In the genomic region with DNA sequence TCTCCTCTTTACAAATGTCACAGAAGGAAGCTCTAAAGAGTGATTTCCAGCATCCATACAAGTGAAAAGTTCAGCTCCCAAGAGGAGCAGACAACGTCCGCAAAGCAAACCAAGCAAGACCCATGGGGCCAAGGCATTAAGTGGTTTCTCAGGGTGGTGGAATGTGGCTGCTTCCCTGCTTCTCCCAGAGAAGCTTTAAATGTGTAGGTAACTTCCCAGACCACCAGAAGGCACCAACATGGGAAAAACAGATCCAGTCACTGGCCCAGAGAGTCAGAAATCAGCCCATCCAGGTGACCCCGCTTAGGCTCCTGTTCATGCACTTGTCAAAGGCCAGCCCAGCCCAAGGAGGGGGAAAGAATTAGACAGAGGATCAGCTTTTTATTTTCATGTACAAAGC, we compare ENCODE assay signal across 18 cellular contexts. TPM values are rescaled to one million over a fixed set of nuclear protein-coding genes. Genes with fewer than 3 reads are reported as not detected.
A peak's percentile ranks its signal among the peaks of the same experiment; 100 is the strongest.
DNase-seq lines count a peak whose midpoint lies in the region; ATAC-seq, FAIRE-seq and TF ChIP-seq lines count a peak whose summit lies in the region.
"Had no signal": no experiment of that assay in that cellular context is flagged by ENCODE, and none has a peak within 500 bp of the region (broad histone marks: within the 10 kb centered on the region; RNA-seq: fewer than 3 reads in every experiment).

No MANE protein-coding gene starts in this region.

- H3T11ph ChIP-seq in H9 (ENCODE audit: low read length): no peak overlapping the region

- no peaks in the 10 kb centered on the region for H3K9me1 ChIP-seq in K562 (ENCODE audit: control insufficient read depth, insufficient read depth, low read length)

- no peaks in the 10 kb centered on the region; the same call in 1 of the 2 replicates for H3K4me1 ChIP-seq in H9 (ENCODE audit: insufficient read depth, low read length)
- H3K4me1 ChIP-seq in K562 (replicated peaks in 1 of 2; ENCODE audit: control insufficient read depth in 2 of 2, insufficient read depth in 2 of 2, low read length in 2 of 2): no peaks in the 10 kb centered on the region; a peak in 1 of 5 replicates

- peak; percentile 53; the same call in 2 of the 3 replicates for TF ChIP-seq CTCF in H9 (conservative IDR thresholded peaks at IDR 0.05)
- 0 out of 6 replicates have a peak, but pooled peaks of 1 of the 3 experiments have one; percentile 1 for TF ChIP-seq CTCF in K562 (IDR thresholded peaks at IDR 0.05 in 2 of 3, conservative IDR thresholded peaks at IDR 0.05 in 1 of 3; ENCODE audit: insufficient read depth in 2 of 3, low read depth in 1 of 3, low read length in 3 of 3)

- no peak for ATAC-seq in K562

- no TSS peak for BruUV-seq in K562 (replicated peaks; lab: Mats Ljungman, UMichigan)

- POLR2A ChIA-PET in K562 (lab: Yijun Ruan, JAX): interaction anchor here (0.6 to 1.3 kb wide), 3 partner anchors 21 to 31 kb away, joined by 3 to 5 read pairs (median 4); no protein-coding TSS in a partner anchor

- H3K27ac Mint-ChIP-seq in H9: peak overlapping the region in 1 of 3 experiments; percentile 10; a peak in 1 of 7 replicates
- H3K27ac Mint-ChIP-seq: CD14-positive monocyte, HFFc6 had no signal

- H3K27me3 ChIP-seq in H9 (ENCODE audit: insufficient read depth, low read length) (no peaks in the 10 kb centered on the region), K562 (ENCODE audit: control insufficient read depth in 2 of 2, insufficient read depth in 2 of 2, low read length in 2 of 2) (no peaks in the 10 kb centered on the region), MG63 (0 out of 2 replicates have a peak, but pooled peaks cover 2% of the 10 kb centered on the region)

- H3K4ac ChIP-seq in H9 (ENCODE audit: low read depth, low read length): no peak overlapping the region

- no peak overlapping the region for H4K8ac ChIP-seq in H9 (replicated peaks; ENCODE audit: insufficient read length, low read depth, low read length)

- H2AFZ ChIP-seq in H9 (ENCODE audit: low read length) (no peak overlapping the region), K562 (ENCODE audit: low read depth, low read length) (no peak overlapping the region; the same call in 1 of the 2 replicates)

- H2BK15ac ChIP-seq in H9 (ENCODE audit: low read depth, low read length): no peak overlapping the region

- H3K23ac ChIP-seq in H9 (ENCODE audit: insufficient read length, low read depth, low read length): no peak overlapping the region

- no peak for TF ChIP-seq RAD21 in K562 (CRISPR knock-in tag; conservative IDR thresholded peaks at IDR 0.05 in 1 of 2, IDR thresholded peaks at IDR 0.05 in 1 of 2)

- H2AK5ac ChIP-seq in H9 (ENCODE audit: insufficient read length, low read length): no peak overlapping the region

- peak; percentile 65 for FAIRE-seq in K562 (lab: Jason Lieb, UNC)
- FAIRE-seq: G401.6 had no signal

- no peak overlapping the region for H2BK120ac ChIP-seq in H9 (ENCODE audit: low read depth, low read length, poor library complexity, severe bottlenecking)

- H3K4me3 ChIP-seq in K562 (no peak overlapping the region), MG63 (no peak overlapping the region)

- CTCF ChIA-PET in K562 (lab: Yijun Ruan, JAX; ENCODE audit: low intra/inter-chr PET ratio): no interaction called here

- H4K5ac ChIP-seq in H9 (ENCODE audit: insufficient read length, low read depth, low read length): no peak overlapping the region

- peaks cover 1% of the 10 kb centered on the region; the same call in 1 of the 2 replicates for H3K27me3 Mint-ChIP-seq in H9 (ENCODE audit: low read depth)

- H3K9ac ChIP-seq in H9 (ENCODE audit: extremely low read depth, insufficient read length, low read length): no peak overlapping the region
- H3K9ac ChIP-seq in K562 (ENCODE audit: insufficient read depth in 1 of 2, low read depth in 2 of 2, low read length in 2 of 2): no peak overlapping the region

- no peak overlapping the region for H2BK5ac ChIP-seq in H9 (ENCODE audit: insufficient read length, low read length)

- no peak overlapping the region for H3K18ac ChIP-seq in H9 (ENCODE audit: insufficient read length, low read depth, low read length)

- H3K79me2 ChIP-seq in H9 (ENCODE audit: insufficient read depth, low read length) (no peaks in the 10 kb centered on the region), K562 (ENCODE audit: control insufficient read depth, insufficient read depth, low read length) (no peaks in the 10 kb centered on the region)

- DNase-seq in H9 (peak; percentile 61), K562 (ENCODE audit: extremely low read depth in 1 of 4, low spot score in 3 of 4) (no peak), iPS DF 19.7 (ENCODE audit: low read depth, low spot score) (peak; percentile 40), MG63 (no peak), occipital lobe (lab: John Stamatoyannopoulos, UW) (no peak), HUDEP-2 (lab: John Stamatoyannopoulos, UW; ENCODE audit: unreplicated experiment in 76 of 76) (no peak)
- DNase-seq in activated CD4-positive, alpha-beta T cell treated with anti-CD3 and anti-CD28 coated beads, Interleukin-2, amount 50 U/mL, for 4 hours: no peak
- DNase-seq: DMS79, HFFc6, NCI-H1048, NCI-H146, NCI-H2029 treated with DMSO at 0.1 percent for 48 hours, NCI-H446 treated with DMSO at 0.1 percent for 48 hours, NCI-H748 treated with DMSO at 0.1 percent for 48 hours, OCI-M1, Right ventricle myocardium superior had no signal

- intact Hi-C loops in K562 (cut with micrococcal nuclease): no loop called here

- in situ Hi-C loops in K562 (cut with MboI): no loop called here

- H3K23me2 ChIP-seq in H9 (ENCODE audit: insufficient read length, low read depth, low read length, poor library complexity, severe bottlenecking): no peaks in the 10 kb centered on the region

- H3K4me2 ChIP-seq in H9 (ENCODE audit: insufficient read depth, insufficient read length, low read length): no peak overlapping the region
- no peak overlapping the region for H3K4me2 ChIP-seq in K562 (ENCODE audit: insufficient read depth, low read length)

- no peaks in the 10 kb centered on the region for H3K36me3 ChIP-seq in K562 (ENCODE audit: control insufficient read depth, insufficient read depth, low read length)
- no peaks in the 10 kb centered on the region for H3K36me3 ChIP-seq in MG63

- H3K27ac ChIP-seq in H9 (ENCODE audit: insufficient read length, low read depth, low read length) (no peak overlapping the region), K562 (ENCODE audit: extremely low read depth, low read depth, low read length) (no peak overlapping the region)

- H4K20me1 ChIP-seq in H9 (ENCODE audit: control insufficient read depth, insufficient read depth, insufficient read length): no peaks in the 10 kb centered on the region
- H4K20me1 ChIP-seq in K562 (replicated peaks; ENCODE audit: control insufficient read depth, insufficient read depth, low read length): no peaks in the 10 kb centered on the region

- H3K56ac ChIP-seq in H9 (ENCODE audit: insufficient read length, low read depth, low read length): no peak overlapping the region

- TF ChIP-seq POLR2A in K562 (conservative IDR thresholded peaks at IDR 0.05): no peak

- no peaks in the 10 kb centered on the region for H3K79me1 ChIP-seq in H9 (ENCODE audit: insufficient read depth, low read depth, low read length, poor library complexity, severe bottlenecking)

- H3K4me1 Mint-ChIP-seq in H9: peaks cover 20 to 30% of the 10 kb centered on the region in 2 experiments

- H3K14ac ChIP-seq in H9 (ENCODE audit: insufficient read depth, low read length): no peak overlapping the region

- WGBS in H9 (ENCODE audit: extremely low coverage, insufficient read length, low lambda C conversion rate): no CpG with 5 or more reads among the region's 3 CpGs
- WGBS in K562 (ENCODE audit: insufficient coverage, low coverage, missing lambda C conversion rate): 81% methylated on average over 3 of the region's 3 CpGs

- H3K36me3 Mint-ChIP-seq in H9 (ENCODE audit: insufficient read depth in 1 of 3, low read depth in 3 of 3): no peaks in the 10 kb centered on the region
- H3K36me3 Mint-ChIP-seq: CD14-positive monocyte had no signal

- no peak for TF ChIP-seq EP300 in K562 (IDR thresholded peaks at IDR 0.05; ENCODE audit: low read length)

- no peak overlapping the region for H4K91ac ChIP-seq in H9 (ENCODE audit: insufficient read length, low read depth, low read length)

- no peak overlapping the region for H3K4me3 Mint-ChIP-seq in H9
- H3K4me3 Mint-ChIP-seq: CD14-positive monocyte, HFFc6 had no signal

- no peak overlapping the region for H2BK12ac ChIP-seq in H9 (ENCODE audit: insufficient read length, low read depth, low read length)

- H3K9me3 ChIP-seq in H9 (ENCODE audit: control insufficient read depth, low read depth, low read length) (no peaks in the 10 kb centered on the region), K562 (replicated peaks; ENCODE audit: control insufficient read depth, insufficient read depth, low read depth, low read length) (no peaks in the 10 kb centered on the region), MG63 (no peaks in the 10 kb centered on the region)

- H2BK20ac ChIP-seq in H9 (ENCODE audit: low read depth, low read length, poor library complexity, severe bottlenecking): no peak overlapping the region

- no peaks in the 10 kb centered on the region for H3K9me3 Mint-ChIP-seq in H9
- H3K9me3 Mint-ChIP-seq: CD14-positive monocyte, HFFc6 had no signal

TF ChIP-seq in K562, 482 proteins besides CTCF, POLR2A, EP300 and RAD21 (continues in another document):
- TF ChIP-seq RBM25 (IDR thresholded peaks at IDR 0.05; ENCODE audit: low read depth, low read length, severe bottlenecking): no peak
- no peak for TF ChIP-seq XRCC5 (IDR thresholded peaks at IDR 0.05; ENCODE audit: low read depth, low read length)
- TF ChIP-seq PURB (CRISPR knock-in tag; IDR thresholded peaks at IDR 0.05; ENCODE audit: low read depth): no peak

RNA-seq across cellular contexts. Expression of a gene that starts 13.3 kb away (rescaled TPM):
- 28.6 and 33.8 TPM in 2 replicates for total RNA-seq in H9 (2021)
- total RNA-seq in K562 (2011; cell fraction: chromatin; rRNA removed; ENCODE audit: low replicate concordance): 41.0 and 108 TPM in 2 replicates
- total RNA-seq in K562 (2011; cell fraction: nucleolus; rRNA removed): 17.0 and 21.1 TPM in 2 replicates
- 27.0 and 37.7 TPM in 2 replicates for total RNA-seq in K562 (2011; cell fraction: nucleoplasm; rRNA removed)
- total RNA-seq in K562 (2014; rRNA removed): 7.7 and 13.3 TPM in 2 replicates
- 8.6 and 9.7 TPM in 2 replicates for total RNA-seq in K562 (2014; rRNA removed; fragmentation: Illumina TruSeq; extraction: Trizol)
- total RNA-seq in K562 (2015; rRNA removed; fragmentation: Illumina TruSeq; extraction: Trizol): 8.5 and 10.7 TPM in 2 replicates
- 20.4 and 26.6 TPM in 2 replicates for total RNA-seq in K562 (2021)
- 12.8 and 20.2 TPM in 2 replicates for polyA plus RNA-seq in K562 (2011; rRNA removed)
- 7.2 and 8.7 TPM in 2 replicates for polyA plus RNA-seq in K562 (2011; cell fraction: cytosol; rRNA removed)
- 33.5 and 36.9 TPM in 2 replicates for polyA plus RNA-seq in K562 (2011; cell fraction: nucleus; rRNA removed)
- polyA plus RNA-seq in K562 (2012): 17.5 and 25.3 TPM in 2 replicates
- 25.7 and 32.4 TPM in 2 replicates for polyA plus RNA-seq in K562 (2014; fragmentation: Illumina TruSeq; extraction: Trizol)
- 1 to 10 TPM; 1.5 to 2.2 TPM for polyA plus RNA-seq in K562 (2014; fragmentation: Nextera tagmentation; extraction: Ambion mirVana)
- 12.7 and 14.5 TPM in 2 replicates for polyA plus RNA-seq in K562 (2014; rRNA removed)
- 12.6 and 22.6 TPM in 2 replicates for polyA minus RNA-seq in K562 (2011; rRNA and poly(A)+ RNA removed)
- polyA minus RNA-seq in K562 (2011; cell fraction: cytosol; rRNA and poly(A)+ RNA removed): 14.4 and 14.8 TPM in 2 replicates
- 11.4 and 23.0 TPM in 2 replicates for polyA minus RNA-seq in K562 (2011; cell fraction: nucleus; rRNA and poly(A)+ RNA removed)
- 2.0 and 79.2 TPM in 2 replicates for total RNA-seq in MG63 (2014; rRNA removed; shearing (Covaris generic); ENCODE audit: low replicate concordance)
- total RNA-seq in occipital lobe: 30.7 TPM

Comparison
In these comparisons a context has a peak if more than half of its experiments do, and no peak if none do; other contexts are left out.
1. DNase-seq: peak in H9 (single experiment) and iPS DF 19.7 (single experiment); none in K562 (0 of 4), MG63 (single experiment), activated CD4-positive, alpha-beta T cell treated with anti-CD3 and anti-CD28 coated beads, Interleukin-2, amount 50 U/mL, for 4 hours (0 of 2), occipital lobe (single experiment) and HUDEP-2 (0 of 76).